In genomic region chr6:137917518-137917917, GRCh38 we compare ENCODE assay signal across 27 cellular contexts.
"Had no signal": no experiment of that assay in that cellular context is flagged by ENCODE, and none has a peak within 500 bp of the region (broad histone marks: within the 10 kb centered on the region; RNA-seq: fewer than 3 reads in every experiment).

No MANE protein-coding gene starts in this region.

- ATAC-seq: effector memory CD8-positive, alpha-beta T cell; esophagus mucosa; gastrocnemius medialis; heart right ventricle; left cardiac atrium; left lung; left ventricle myocardium superior; lower lobe of right lung; mucosa of descending colon had no signal

- H3K4me3 ChIP-seq: colonic mucosa, esophagus squamous epithelium, gastrocnemius medialis, heart right ventricle, left lung, lower lobe of right lung, mucosa of descending colon had no signal

- H3K27ac ChIP-seq: colonic mucosa, epithelial cell of prostate, esophagus squamous epithelium, gastrocnemius medialis, heart right ventricle, left lung, lower lobe of right lung had no signal

- H3K4me1 Mint-ChIP-seq: endodermal cell had no signal

- H3K4me3 Mint-ChIP-seq: dendritic cell treated with granulocyte-macrophage colony-stimulating factor and Interleukin-4, amounts not matched to agents 40 ng/mL and 50 ng/mL, for 4 days; effector memory CD8-positive, alpha-beta T cell; endodermal cell; mesothelial cell of epicardium had no signal

- DNase-seq: colonic mucosa; cortex of kidney; effector CD8-positive, alpha-beta T cell; effector memory CD8-positive, alpha-beta T cell; endodermal cell; erythroblast; esophagus squamous epithelium; foreskin fibroblast; foreskin melanocyte; gastrocnemius medialis; glutamatergic neuron; head of caudate nucleus; heart right ventricle; hippocampal formation; left cardiac atrium; left lung; left ventricle myocardium superior; lower lobe of right lung; mesenchymal stem cell; mucosa of descending colon had no signal

- H3K27me3 Mint-ChIP-seq: dendritic cell treated with granulocyte-macrophage colony-stimulating factor and Interleukin-4, amounts not matched to agents 40 ng/mL and 50 ng/mL, for 4 days had no signal

- H3K27ac Mint-ChIP-seq: dendritic cell treated with granulocyte-macrophage colony-stimulating factor and Interleukin-4, amounts not matched to agents 40 ng/mL and 50 ng/mL, for 4 days; effector memory CD8-positive, alpha-beta T cell; endodermal cell; mesothelial cell of epicardium had no signal

- H3K4me1 ChIP-seq: colonic mucosa, esophagus squamous epithelium, gastrocnemius medialis, heart right ventricle, left lung, lower lobe of right lung had no signal

- FAIRE-seq: endometrium, islet of Langerhans, keratinocyte had no signal

- H3K27me3 ChIP-seq: colonic mucosa, esophagus squamous epithelium, gastrocnemius medialis, heart right ventricle, left lung had no signal

- H3K36me3 ChIP-seq: colonic mucosa, esophagus squamous epithelium, gastrocnemius medialis, heart right ventricle, left lung, lower lobe of right lung had no signal

- H3K9me3 ChIP-seq: colonic mucosa, esophagus squamous epithelium, mucosa of descending colon had no signal

- H3K9me3 Mint-ChIP-seq: effector memory CD8-positive, alpha-beta T cell had no signal
